In the genomic region with DNA sequence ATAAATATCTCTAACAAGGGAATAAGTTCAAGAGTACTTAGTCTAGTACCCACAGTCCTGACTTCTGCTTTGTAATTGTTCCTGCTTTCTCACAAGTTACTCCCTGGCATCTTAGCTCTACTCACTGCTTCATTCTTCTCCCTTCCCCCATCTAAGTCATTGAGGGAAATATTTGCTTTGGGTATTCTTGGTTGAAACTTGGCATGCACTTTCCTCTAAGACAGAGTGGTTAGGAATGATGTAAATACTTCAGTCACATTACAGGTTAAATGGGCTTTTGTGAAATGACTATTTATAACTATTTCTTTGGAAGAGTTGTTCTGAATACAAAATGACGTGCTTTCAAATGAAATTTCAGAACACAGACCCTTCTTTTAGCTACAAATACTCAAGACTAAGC, we compare ENCODE assay signal across 1 cellular context.
TF ChIP-seq lines count a peak whose summit lies in the region.

No MANE protein-coding gene starts in this region.

TF ChIP-seq in K562, 482 proteins besides CTCF, POLR2A, EP300 and RAD21 (continued from another document):
- TF ChIP-seq, protein P1, sequence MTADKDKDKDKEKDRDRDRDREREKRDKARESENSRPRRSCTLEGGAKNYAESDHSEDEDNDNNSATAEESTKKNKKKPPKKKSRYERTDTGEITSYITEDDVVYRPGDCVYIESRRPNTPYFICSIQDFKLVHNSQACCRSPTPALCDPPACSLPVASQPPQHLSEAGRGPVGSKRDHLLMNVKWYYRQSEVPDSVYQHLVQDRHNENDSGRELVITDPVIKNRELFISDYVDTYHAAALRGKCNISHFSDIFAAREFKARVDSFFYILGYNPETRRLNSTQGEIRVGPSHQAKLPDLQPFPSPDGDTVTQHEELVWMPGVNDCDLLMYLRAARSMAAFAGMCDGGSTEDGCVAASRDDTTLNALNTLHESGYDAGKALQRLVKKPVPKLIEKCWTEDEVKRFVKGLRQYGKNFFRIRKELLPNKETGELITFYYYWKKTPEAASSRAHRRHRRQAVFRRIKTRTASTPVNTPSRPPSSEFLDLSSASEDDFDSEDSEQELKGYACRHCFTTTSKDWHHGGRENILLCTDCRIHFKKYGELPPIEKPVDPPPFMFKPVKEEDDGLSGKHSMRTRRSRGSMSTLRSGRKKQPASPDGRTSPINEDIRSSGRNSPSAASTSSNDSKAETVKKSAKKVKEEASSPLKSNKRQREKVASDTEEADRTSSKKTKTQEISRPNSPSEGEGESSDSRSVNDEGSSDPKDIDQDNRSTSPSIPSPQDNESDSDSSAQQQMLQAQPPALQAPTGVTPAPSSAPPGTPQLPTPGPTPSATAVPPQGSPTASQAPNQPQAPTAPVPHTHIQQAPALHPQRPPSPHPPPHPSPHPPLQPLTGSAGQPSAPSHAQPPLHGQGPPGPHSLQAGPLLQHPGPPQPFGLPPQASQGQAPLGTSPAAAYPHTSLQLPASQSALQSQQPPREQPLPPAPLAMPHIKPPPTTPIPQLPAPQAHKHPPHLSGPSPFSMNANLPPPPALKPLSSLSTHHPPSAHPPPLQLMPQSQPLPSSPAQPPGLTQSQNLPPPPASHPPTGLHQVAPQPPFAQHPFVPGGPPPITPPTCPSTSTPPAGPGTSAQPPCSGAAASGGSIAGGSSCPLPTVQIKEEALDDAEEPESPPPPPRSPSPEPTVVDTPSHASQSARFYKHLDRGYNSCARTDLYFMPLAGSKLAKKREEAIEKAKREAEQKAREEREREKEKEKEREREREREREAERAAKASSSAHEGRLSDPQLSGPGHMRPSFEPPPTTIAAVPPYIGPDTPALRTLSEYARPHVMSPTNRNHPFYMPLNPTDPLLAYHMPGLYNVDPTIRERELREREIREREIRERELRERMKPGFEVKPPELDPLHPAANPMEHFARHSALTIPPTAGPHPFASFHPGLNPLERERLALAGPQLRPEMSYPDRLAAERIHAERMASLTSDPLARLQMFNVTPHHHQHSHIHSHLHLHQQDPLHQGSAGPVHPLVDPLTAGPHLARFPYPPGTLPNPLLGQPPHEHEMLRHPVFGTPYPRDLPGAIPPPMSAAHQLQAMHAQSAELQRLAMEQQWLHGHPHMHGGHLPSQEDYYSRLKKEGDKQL (CRISPR knock-in tag; IDR thresholded peaks at IDR 0.05; ENCODE audit: borderline replicate concordance): no peak
- TF ChIP-seq, protein P2, sequence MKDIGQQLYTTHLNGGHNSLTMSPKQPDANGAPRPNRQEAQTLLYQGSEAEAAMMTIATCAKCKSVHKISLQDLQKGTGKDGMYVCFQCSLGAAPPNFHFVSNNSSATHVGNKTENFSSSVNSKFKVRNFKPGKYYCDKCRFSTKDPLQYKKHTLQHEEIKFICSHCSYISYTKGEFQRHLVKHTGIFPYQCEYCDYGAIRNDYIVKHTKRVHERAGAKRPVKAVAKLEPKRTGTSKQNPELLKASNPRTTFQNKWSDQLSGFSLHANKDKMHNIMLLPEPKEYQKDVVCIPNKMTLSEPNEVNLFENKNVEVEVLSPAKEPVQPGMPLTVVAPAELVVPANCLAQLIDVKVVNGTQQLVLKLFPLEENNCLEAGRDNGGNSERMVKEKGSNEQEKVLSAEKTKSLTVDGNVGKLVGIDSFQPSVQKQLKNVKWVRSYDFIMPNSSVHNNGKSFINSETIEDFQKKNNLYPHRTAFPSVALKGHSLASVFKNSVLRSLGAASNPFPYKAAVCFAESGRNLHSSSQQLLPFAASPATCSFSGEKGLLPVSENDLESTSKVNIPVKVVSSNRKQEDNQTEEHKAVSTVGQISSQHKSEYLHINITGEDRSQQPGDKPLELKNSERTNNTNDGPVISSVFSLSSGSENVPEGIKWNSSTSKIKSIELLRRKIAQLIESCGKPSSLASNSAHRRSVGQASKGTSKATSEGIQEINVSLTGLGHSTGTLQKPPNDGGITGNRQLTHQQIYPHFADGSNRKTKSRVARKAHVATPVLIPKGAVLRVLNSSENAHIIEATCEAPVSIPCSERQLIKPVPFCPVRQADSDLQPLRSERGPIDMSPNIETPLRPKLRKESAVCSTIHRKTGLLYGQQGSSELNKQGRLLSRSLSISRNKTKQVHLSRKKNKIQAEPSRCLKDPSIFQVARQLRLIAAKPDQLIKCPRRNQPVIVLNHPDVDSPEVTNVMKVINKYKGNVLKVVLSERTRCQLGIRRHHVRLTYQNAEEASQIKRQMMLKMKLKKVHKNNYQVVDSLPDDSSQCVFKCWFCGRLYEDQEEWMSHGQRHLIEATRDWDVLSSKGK (CRISPR knock-in tag; IDR thresholded peaks at IDR 0.05): no peak
- TF ChIP-seq ZNF431 (CRISPR knock-in tag; IDR thresholded peaks at IDR 0.05) (no peak), LEF1 (IDR thresholded peaks at IDR 0.05) (no peak), RBM14 (IDR thresholded peaks at IDR 0.05; ENCODE audit: borderline replicate concordance, insufficient read depth, low read depth, low read length) (no peak), PML (IDR thresholded peaks at IDR 0.05; ENCODE audit: low read length) (no peak), ZNF444 (CRISPR knock-in tag; IDR thresholded peaks at IDR 0.05) (no peak), EGR1 (conservative IDR thresholded peaks at IDR 0.05) (no peak)
- TF ChIP-seq, protein P3, sequence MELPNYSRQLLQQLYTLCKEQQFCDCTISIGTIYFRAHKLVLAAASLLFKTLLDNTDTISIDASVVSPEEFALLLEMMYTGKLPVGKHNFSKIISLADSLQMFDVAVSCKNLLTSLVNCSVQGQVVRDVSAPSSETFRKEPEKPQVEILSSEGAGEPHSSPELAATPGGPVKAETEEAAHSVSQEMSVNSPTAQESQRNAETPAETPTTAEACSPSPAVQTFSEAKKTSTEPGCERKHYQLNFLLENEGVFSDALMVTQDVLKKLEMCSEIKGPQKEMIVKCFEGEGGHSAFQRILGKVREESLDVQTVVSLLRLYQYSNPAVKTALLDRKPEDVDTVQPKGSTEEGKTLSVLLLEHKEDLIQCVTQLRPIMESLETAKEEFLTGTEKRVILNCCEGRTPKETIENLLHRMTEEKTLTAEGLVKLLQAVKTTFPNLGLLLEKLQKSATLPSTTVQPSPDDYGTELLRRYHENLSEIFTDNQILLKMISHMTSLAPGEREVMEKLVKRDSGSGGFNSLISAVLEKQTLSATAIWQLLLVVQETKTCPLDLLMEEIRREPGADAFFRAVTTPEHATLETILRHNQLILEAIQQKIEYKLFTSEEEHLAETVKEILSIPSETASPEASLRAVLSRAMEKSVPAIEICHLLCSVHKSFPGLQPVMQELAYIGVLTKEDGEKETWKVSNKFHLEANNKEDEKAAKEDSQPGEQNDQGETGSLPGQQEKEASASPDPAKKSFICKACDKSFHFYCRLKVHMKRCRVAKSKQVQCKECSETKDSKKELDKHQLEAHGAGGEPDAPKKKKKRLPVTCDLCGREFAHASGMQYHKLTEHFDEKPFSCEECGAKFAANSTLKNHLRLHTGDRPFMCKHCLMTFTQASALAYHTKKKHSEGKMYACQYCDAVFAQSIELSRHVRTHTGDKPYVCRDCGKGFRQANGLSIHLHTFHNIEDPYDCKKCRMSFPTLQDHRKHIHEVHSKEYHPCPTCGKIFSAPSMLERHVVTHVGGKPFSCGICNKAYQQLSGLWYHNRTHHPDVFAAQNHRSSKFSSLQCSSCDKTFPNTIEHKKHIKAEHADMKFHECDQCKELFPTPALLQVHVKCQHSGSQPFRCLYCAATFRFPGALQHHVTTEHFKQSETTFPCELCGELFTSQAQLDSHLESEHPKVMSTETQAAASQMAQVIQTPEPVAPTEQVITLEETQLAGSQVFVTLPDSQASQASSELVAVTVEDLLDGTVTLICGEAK (IDR thresholded peaks at IDR 0.05): no peak
- TF ChIP-seq, protein P3 (CRISPR knock-in tag; IDR thresholded peaks at IDR 0.05): no peak
